10 cellular contexts compared by ENCODE assay signal in the genomic region with DNA sequence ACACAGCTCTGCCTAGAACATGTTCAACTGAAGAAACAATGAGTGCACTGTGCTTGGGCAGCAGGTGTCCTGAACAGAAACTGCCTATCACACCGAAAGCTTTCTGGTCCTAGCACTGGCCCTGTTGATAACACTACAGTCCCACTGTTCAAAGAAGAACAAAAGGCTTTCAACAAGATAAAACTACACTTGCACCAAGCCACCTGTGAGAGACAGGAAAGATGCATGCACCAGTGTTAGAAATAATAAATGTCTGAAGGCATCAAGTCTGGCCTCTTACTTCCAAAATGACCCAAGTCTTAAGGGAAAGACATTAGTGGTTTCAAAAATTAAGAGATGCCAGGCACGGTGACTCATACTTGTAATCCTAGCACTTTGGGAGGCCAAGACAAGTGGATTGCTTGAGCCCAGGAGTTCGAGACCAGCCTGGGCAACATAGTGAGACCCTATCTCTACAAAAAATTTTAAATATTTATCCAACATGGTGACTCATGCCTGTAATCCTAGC.
A peak's percentile ranks its signal among the peaks of the same experiment; 100 is the strongest.
DNase-seq lines count a peak whose midpoint lies in the region; ATAC-seq, FAIRE-seq and TF ChIP-seq lines count a peak whose summit lies in the region.
"Had no signal": no experiment of that assay in that cellular context is flagged by ENCODE, and none has a peak within 500 bp of the region (broad histone marks: within the 10 kb centered on the region; RNA-seq: fewer than 3 reads in every experiment).

No MANE protein-coding gene starts in this region.

- no peaks in the 10 kb centered on the region for H3K9me3 ChIP-seq in heart right ventricle
- no peaks in the 10 kb centered on the region for H3K9me3 ChIP-seq in mesenchymal stem cell (ENCODE audit: control insufficient read depth, low read length)
- no peaks in the 10 kb centered on the region for H3K9me3 ChIP-seq in vagina

- in situ Hi-C loops in brain microvascular endothelial cell (cut with HindIII; ENCODE audit: low pct_ligation_motif_present, low sequenced_read_pairs): no loop called here

- no peak for ATAC-seq in heart right ventricle
- no peak for ATAC-seq in left ventricle myocardium superior
- ATAC-seq in HG03520 (IDR thresholded peaks at IDR 0.05; ENCODE audit: unreplicated experiment): no peak

- no peak overlapping the region for H3K23ac ChIP-seq in mesenchymal stem cell (ENCODE audit: low read length in 2 of 2)

- no peak overlapping the region for H2BK5ac ChIP-seq in mesenchymal stem cell (ENCODE audit: low read depth, low read length, poor library complexity, severe bottlenecking)

- DNase-seq in heart right ventricle (no peak), left ventricle myocardium superior (no peak), brain microvascular endothelial cell (no peak), mesenchymal stem cell (peak; percentile 47), vagina (ENCODE audit: extremely low spot score in 2 of 2) (no peak), frontal cortex (ENCODE audit: low spot score in 2 of 2) (no peak), NCI-H2171 (lab: John Stamatoyannopoulos, UW) (no peak)
- DNase-seq: NCI-H2029 had no signal

- H3K4ac ChIP-seq in mesenchymal stem cell (ENCODE audit: low read depth in 1 of 2, low read length in 2 of 2): peak overlapping the region in 1 of 2 experiments; percentile 56

- H3K36me3 ChIP-seq in heart right ventricle (peaks cover 0 to 8% (median 0%) of the 10 kb centered on the region in 9 donors), brain microvascular endothelial cell (replicated peaks) (peaks cover 20% of the 10 kb centered on the region), mesenchymal stem cell (ENCODE audit: control insufficient read depth in 1 of 2, insufficient read depth in 2 of 2, low read depth in 1 of 2, low read length in 2 of 2) (peaks cover 2 to 3% of the 10 kb centered on the region in 2 experiments), vagina (no peaks in the 10 kb centered on the region)

- H2BK15ac ChIP-seq in mesenchymal stem cell (ENCODE audit: low read depth, poor library complexity, severe bottlenecking): no peak overlapping the region

- H3K9ac ChIP-seq in mesenchymal stem cell (ENCODE audit: low read length): no peak overlapping the region

- no peak for FAIRE-seq in frontal cortex (lab: Jason Lieb, UNC)
- FAIRE-seq: islet of Langerhans had no signal

- no peak overlapping the region for H4K8ac ChIP-seq in mesenchymal stem cell (ENCODE audit: low read length)

- peak overlapping the region; percentile 54 for H2AK5ac ChIP-seq in mesenchymal stem cell (ENCODE audit: low read length, severe bottlenecking)

- no peak overlapping the region for H2AFZ ChIP-seq in mesenchymal stem cell (ENCODE audit: low read depth, low read length)

- TF ChIP-seq CTCF in heart right ventricle (IDR thresholded peaks at IDR 0.05): no peak
- no peak for TF ChIP-seq CTCF in brain microvascular endothelial cell (IDR thresholded peaks at IDR 0.05; ENCODE audit: low read depth, low read length, missing control alignments)
- no peak for TF ChIP-seq CTCF in vagina (IDR thresholded peaks at IDR 0.05)

- 78 to 86% methylated on average over 3 of the region's 3 CpGs for WGBS in heart right ventricle, 2 donors
- 58% methylated on average over 3 of the region's 3 CpGs for WGBS in mesenchymal stem cell

- no peak overlapping the region for H2BK120ac ChIP-seq in mesenchymal stem cell (ENCODE audit: low read depth, low read length)

- no peak overlapping the region for H4K91ac ChIP-seq in mesenchymal stem cell (ENCODE audit: low read length)

- H3K27ac ChIP-seq in heart right ventricle (peak overlapping the region in 7 of 10 donors; percentile 1 to 87 (median 65)), brain microvascular endothelial cell (peak overlapping the region; percentile 92), mesenchymal stem cell (ENCODE audit: low read length, poor library complexity, severe bottlenecking) (peak overlapping the region; percentile 94), vagina (peak overlapping the region; percentile 79)

- H3K4me1 ChIP-seq in heart right ventricle: peaks cover 0 to 71% (median 53%) of the 10 kb centered on the region in 9 donors
- H3K4me1 ChIP-seq in mesenchymal stem cell (ENCODE audit: control insufficient read depth, insufficient read depth, low read depth, low read length): peaks cover 13% of the 10 kb centered on the region
- H3K4me1 ChIP-seq in vagina: peaks cover 72% of the 10 kb centered on the region

- TF ChIP-seq POLR2A in vagina (IDR thresholded peaks at IDR 0.05): no peak

- peaks cover 3% of the 10 kb centered on the region for H3K79me1 ChIP-seq in mesenchymal stem cell (replicated peaks; ENCODE audit: low read length, poor library complexity, severe bottlenecking)

- intact Hi-C loops in heart right ventricle (cut with DNase I) (loop anchor here in 2 of 10 donors (10.0 kb wide), 1 partner anchor 59 kb away; no protein-coding TSS in a partner anchor), left ventricle myocardium superior (cut with micrococcal nuclease) (no loop called here), vagina (cut with DNase I) (no loop called here)

- no peak overlapping the region for H3K4me2 ChIP-seq in mesenchymal stem cell (ENCODE audit: low read length, poor library complexity, severe bottlenecking)

- H3K27me3 ChIP-seq in heart right ventricle (no peaks in the 10 kb centered on the region), brain microvascular endothelial cell (replicated peaks) (no peaks in the 10 kb centered on the region), mesenchymal stem cell (ENCODE audit: control insufficient read depth in 1 of 2, insufficient read depth in 1 of 2, low read length in 2 of 2) (no peaks in the 10 kb centered on the region), vagina (no peaks in the 10 kb centered on the region)

- H3K4me3 ChIP-seq in heart right ventricle (no peak overlapping the region), brain microvascular endothelial cell (ENCODE audit: low read depth, low read length) (no peak overlapping the region), mesenchymal stem cell (ENCODE audit: insufficient read depth in 1 of 2, low read depth in 1 of 2, low read length in 2 of 2) (no peak overlapping the region), vagina (no peak overlapping the region)

- H3K18ac ChIP-seq in mesenchymal stem cell (ENCODE audit: low read depth in 1 of 2, low read length in 2 of 2): peak overlapping the region in 1 of 2 experiments; percentile 4

- H3K14ac ChIP-seq in mesenchymal stem cell (ENCODE audit: low read length in 2 of 2): no peak overlapping the region

- H2BK12ac ChIP-seq in mesenchymal stem cell (ENCODE audit: low read length in 2 of 2): no peak overlapping the region
